21 cellular contexts compared by ENCODE assay signal in genomic region chr10:132404169-132404880, GRCh38. TPM values are rescaled to one million over a fixed set of nuclear protein-coding genes. Genes with fewer than 3 reads are reported as not detected.
DNase-seq lines count a peak whose midpoint lies in the region; ATAC-seq and TF ChIP-seq lines count a peak whose summit lies in the region.
"Had no signal": no experiment of that assay in that cellular context is flagged by ENCODE, and none has a peak within 500 bp of the region (broad histone marks: within the 10 kb centered on the region; RNA-seq: fewer than 3 reads in every experiment).

No MANE protein-coding gene starts in this region.

- H3K4me1 Mint-ChIP-seq in mesothelial cell of epicardium, result peaks cover 51% of the 10 kb centered on the region

- no peaks in the 10 kb centered on the region for H3K9me3 Mint-ChIP-seq in mesothelial cell of epicardium
- H3K9me3 Mint-ChIP-seq: activated naive CD8-positive, alpha-beta T cell treated with anti-CD3 and anti-CD28 coated beads, Interleukin-2, amount 10 ng/mL, durations not matched to agents 7 days and 5 days; naive B cell had no signal

- H3K4me3 Mint-ChIP-seq in mesothelial cell of epicardium, result no peak overlapping the region
- H3K4me3 Mint-ChIP-seq: activated CD8-positive, alpha-beta T cell treated with anti-CD3 and anti-CD28 coated beads, Interleukin-2, amount 10 ng/mL, durations not matched to agents 7 days and 5 days; activated naive CD8-positive, alpha-beta T cell treated with anti-CD3 and anti-CD28 coated beads, Interleukin-2, amount 10 ng/mL, durations not matched to agents 7 days and 5 days; naive B cell had no signal

- no peak for TF ChIP-seq EP300 in upper lobe of left lung (IDR thresholded peaks at IDR 0.05)

- TF ChIP-seq POLR2A in upper lobe of left lung (IDR thresholded peaks at IDR 0.05), result no peak

- no peaks in the 10 kb centered on the region for H3K27me3 Mint-ChIP-seq in mesothelial cell of epicardium (ENCODE audit: low read depth)
- H3K27me3 Mint-ChIP-seq: activated naive CD8-positive, alpha-beta T cell treated with anti-CD3 and anti-CD28 coated beads, Interleukin-2, amount 10 ng/mL, durations not matched to agents 7 days and 5 days; naive B cell had no signal

- peaks cover 6% of the 10 kb centered on the region for H3K36me3 Mint-ChIP-seq in mesothelial cell of epicardium
- H3K36me3 Mint-ChIP-seq: naive B cell had no signal

- WGBS in upper lobe of left lung, 2 donors, result 88 to 90% methylated on average over 13 to 24 of the region's 32 CpGs

- peak overlapping the region; percentile 56 for H3K27ac Mint-ChIP-seq in mesothelial cell of epicardium
- H3K27ac Mint-ChIP-seq: activated CD8-positive, alpha-beta T cell treated with anti-CD3 and anti-CD28 coated beads, Interleukin-2, amount 10 ng/mL, durations not matched to agents 7 days and 5 days; activated naive CD8-positive, alpha-beta T cell treated with anti-CD3 and anti-CD28 coated beads, Interleukin-2, amount 10 ng/mL, durations not matched to agents 7 days and 5 days had no signal

- H3K27me3 ChIP-seq in upper lobe of left lung, result no peaks in the 10 kb centered on the region
- H3K27me3 ChIP-seq: tibial nerve had no signal

- TF ChIP-seq CTCF in VCaP (conservative IDR thresholded peaks at IDR 0.05) (no peak), mesothelial cell of epicardium (IDR thresholded peaks at IDR 0.05; ENCODE audit: unreplicated experiment) (no peak), upper lobe of left lung (IDR thresholded peaks at IDR 0.05) (no peak), GM13976 (IDR thresholded peaks at IDR 0.05; ENCODE audit: borderline replicate concordance, control extremely low read depth, extremely low read depth, insufficient read depth, missing control alignments) (no peak), coronary artery (IDR thresholded peaks at IDR 0.05) (no peak)

- H3K27ac ChIP-seq in VCaP (peak overlapping the region; percentile 99), epithelial cell of prostate (peak overlapping the region; percentile 2), upper lobe of left lung (peak overlapping the region in 3 of 4 donors; percentile 42 to 72 (median 57)), coronary artery (no peak overlapping the region)
- H3K27ac ChIP-seq: tibial nerve had no signal

- no peak for DNase-seq in epithelial cell of prostate (ENCODE audit: low read depth, low spot score)
- DNase-seq in mesothelial cell of epicardium (ENCODE audit: low spot score in 2 of 2, unreplicated experiment in 2 of 2), result no peak
- DNase-seq in upper lobe of left lung, result peak in 1 of 2 donors; percentile 67
- no peak for DNase-seq in NCI-H1694 (lab: John Stamatoyannopoulos, UW)
- no peak for DNase-seq in GM13976 (ENCODE audit: low spot score)
- DNase-seq in coronary artery (ENCODE audit: low spot score), result no peak
- DNase-seq: activated CD8-positive, alpha-beta T cell treated with anti-CD3 and anti-CD28 coated beads, Interleukin-2, amount 10 ng/mL, durations not matched to agents 7 days and 5 days; activated effector memory CD4-positive, alpha-beta T cell treated with anti-CD3 and anti-CD28 coated beads, Interleukin-2, amount 50 U/mL, for 16 hours; activated naive CD8-positive, alpha-beta T cell treated with anti-CD3 and anti-CD28 coated beads, Interleukin-2, amount 10 ng/mL, durations not matched to agents 7 days and 5 days; central memory CD4-positive, alpha-beta T cell; DND-41; HCEC 1CT; kidney glomerular epithelial cell; naive B cell; NCI-H1105 treated with DMSO at 0.1 percent for 48 hours; NCI-H2029; NCI-H69; stimulated activated CD4-positive, alpha-beta T cell treated with anti-CD3 and anti-CD28 coated beads, Interleukin-2, amount 100 ng/mL, for 24 hours had no signal

- H3K4me1 ChIP-seq in upper lobe of left lung, result peaks cover 58 to 74% (median 70%) of the 10 kb centered on the region in 4 donors

- no peak for ATAC-seq in upper lobe of left lung (ENCODE audit: low FRiP score in 2 of 2)
- ATAC-seq: activated CD8-positive, alpha-beta T cell treated with anti-CD3 and anti-CD28 coated beads, Interleukin-2, amount 10 ng/mL, durations not matched to agents 7 days and 5 days had no signal

- no peaks in the 10 kb centered on the region for H3K9me3 ChIP-seq in upper lobe of left lung
- H3K9me3 ChIP-seq: tibial nerve had no signal

- in situ Hi-C loops in GM13976 (cut with MboI; ENCODE audit: low sequenced_read_pairs, unreplicated experiment), result no loop called here

- peaks cover 13 to 29% (median 24%) of the 10 kb centered on the region in 4 donors for H3K36me3 ChIP-seq in upper lobe of left lung

- H3K4me3 ChIP-seq in upper lobe of left lung, result no peak overlapping the region
- H3K4me3 ChIP-seq in coronary artery, result no peak overlapping the region
- H3K4me3 ChIP-seq: skin epidermis, tibial nerve had no signal

RNA-seq across cellular contexts. Expression of gene PWWP2B, which starts 7.3 kb away (rescaled TPM):
- 23.9 to 24.7 TPM (median 24.2 TPM) in 3 replicates for total RNA-seq in mesothelial cell of epicardium
- 10 to 100 TPM; 20.2 to 54.4 (median 32.9) TPM for total RNA-seq in upper lobe of left lung

Comparison
In these comparisons a context has a peak if more than half of its experiments do, and no peak if none do; other contexts are left out.
1. H3K27ac ChIP-seq: peak in VCaP (single experiment), epithelial cell of prostate (single experiment) and upper lobe of left lung (3 of 4); none in coronary artery (0 of 2).